Comparison of ENCODE assay signal across 1 cellular context in genomic region chr20:62029951-62030350, GRCh38.
A peak's percentile ranks its signal among the peaks of the same experiment; 100 is the strongest.
TF ChIP-seq lines count a peak whose summit lies in the region.

No MANE protein-coding gene starts in this region.

TF ChIP-seq in HepG2, 621 proteins besides CTCF, POLR2A, EP300 and RAD21:
- TF ChIP-seq GLI4 (CRISPR knock-in tag; IDR thresholded peaks at IDR 0.05; ENCODE audit: borderline replicate concordance), result no peak
- peak; percentile 33 for TF ChIP-seq AGO2 (optimal IDR thresholded peaks at IDR 0.05; ENCODE audit: low read depth, low read length)
- peak; percentile 8; the same call in 1 of the 2 replicates for TF ChIP-seq GABPB1 (CRISPR knock-in tag; IDR thresholded peaks at IDR 0.05)
- TF ChIP-seq, protein P1, sequence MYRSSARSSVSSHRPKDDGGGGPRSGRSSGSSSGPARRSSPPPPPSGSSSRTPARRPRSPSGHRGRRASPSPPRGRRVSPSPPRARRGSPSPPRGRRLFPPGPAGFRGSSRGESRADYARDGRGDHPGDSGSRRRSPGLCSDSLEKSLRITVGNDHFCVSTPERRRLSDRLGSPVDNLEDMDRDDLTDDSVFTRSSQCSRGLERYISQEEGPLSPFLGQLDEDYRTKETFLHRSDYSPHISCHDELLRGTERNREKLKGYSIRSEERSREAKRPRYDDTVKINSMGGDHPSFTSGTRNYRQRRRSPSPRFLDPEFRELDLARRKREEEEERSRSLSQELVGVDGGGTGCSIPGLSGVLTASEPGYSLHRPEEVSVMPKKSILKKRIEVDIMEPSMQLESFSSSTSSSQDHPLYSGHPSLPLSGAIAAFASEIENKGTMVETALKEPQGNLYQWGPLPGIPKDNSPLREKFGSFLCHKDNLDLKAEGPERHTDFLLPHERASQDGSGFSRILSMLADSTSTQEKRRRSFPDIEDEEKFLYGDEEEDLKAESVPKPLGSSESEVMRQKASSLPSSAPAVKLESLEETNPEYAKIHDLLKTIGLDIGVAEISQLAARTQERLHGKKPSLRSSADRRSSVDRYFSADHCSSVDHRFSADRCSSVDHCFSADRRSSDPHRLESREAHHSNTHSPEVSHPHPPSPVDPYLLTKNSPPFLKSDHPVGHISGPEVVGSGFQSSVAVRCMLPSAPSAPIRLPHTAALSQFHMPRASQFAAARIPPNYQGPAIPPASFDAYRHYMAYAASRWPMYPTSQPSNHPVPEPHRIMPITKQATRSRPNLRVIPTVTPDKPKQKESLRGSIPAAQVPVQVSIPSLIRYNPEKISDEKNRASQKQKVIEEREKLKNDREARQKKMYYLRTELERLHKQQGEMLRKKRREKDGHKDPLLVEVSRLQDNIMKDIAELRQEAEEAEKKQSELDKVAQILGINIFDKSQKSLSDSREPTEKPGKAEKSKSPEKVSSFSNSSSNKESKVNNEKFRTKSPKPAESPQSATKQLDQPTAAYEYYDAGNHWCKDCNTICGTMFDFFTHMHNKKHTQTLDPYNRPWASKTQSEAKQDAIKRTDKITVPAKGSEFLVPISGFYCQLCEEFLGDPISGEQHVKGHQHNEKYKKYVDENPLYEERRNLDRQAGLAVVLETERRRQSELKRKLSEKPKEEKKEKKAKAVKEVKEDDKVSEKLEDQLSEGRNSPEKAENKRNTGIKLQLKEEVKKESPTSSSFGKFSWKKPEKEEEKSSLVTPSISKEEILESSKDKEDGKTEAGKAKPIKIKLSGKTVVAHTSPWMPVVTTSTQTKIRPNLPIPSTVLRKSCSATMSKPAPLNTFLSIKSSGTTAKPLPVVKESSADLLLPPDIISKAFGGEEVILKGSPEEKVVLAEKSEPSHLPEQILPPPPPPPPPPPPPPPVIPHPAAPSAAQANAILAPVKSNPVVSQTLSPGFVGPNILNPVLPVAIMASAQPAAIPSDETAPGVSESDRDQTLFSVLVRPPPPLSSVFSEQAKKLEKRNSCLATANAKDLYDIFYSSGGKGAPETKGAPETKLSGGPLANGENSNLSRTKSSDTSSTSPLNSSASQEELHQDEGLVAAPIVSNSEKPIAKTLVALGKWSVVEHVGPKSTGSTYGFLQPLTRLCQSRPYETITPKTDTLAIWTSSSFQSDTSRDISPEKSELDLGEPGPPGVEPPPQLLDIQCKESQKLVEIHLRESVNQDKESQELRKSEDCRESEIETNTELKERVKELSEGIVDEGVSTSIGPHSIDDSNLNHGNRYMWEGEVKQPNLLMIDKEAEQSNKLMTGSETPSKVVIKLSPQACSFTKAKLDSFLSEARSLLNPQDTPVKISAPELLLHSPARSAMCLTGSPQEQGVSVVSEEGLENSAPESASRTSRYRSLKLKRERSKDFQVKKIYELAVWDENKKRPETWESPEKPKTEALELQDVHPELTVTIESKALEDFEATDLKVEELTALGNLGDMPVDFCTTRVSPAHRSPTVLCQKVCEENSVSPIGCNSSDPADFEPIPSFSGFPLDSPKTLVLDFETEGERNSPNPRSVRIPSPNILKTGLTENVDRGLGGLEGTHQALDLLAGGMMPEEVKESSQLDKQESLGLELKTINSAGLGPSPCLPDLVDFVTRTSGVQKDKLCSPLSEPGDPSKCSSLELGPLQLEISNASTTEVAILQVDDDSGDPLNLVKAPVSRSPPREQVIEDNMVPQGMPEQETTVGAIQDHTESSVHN (CRISPR knock-in tag; IDR thresholded peaks at IDR 0.05), result 0 out of 2 replicates have a peak, but pooled peaks have one; percentile 3
- TF ChIP-seq SNRNP70 (IDR thresholded peaks at IDR 0.05; ENCODE audit: low read depth, low read length), result no peak
- TF ChIP-seq TOPORS (CRISPR knock-in tag; IDR thresholded peaks at IDR 0.05), result peak; percentile 65; the same call in 1 of the 2 replicates
- TF ChIP-seq RBM22 (optimal IDR thresholded peaks at IDR 0.05; ENCODE audit: low read length), result peak; percentile 39
- 0 out of 2 replicates have a peak, but pooled peaks have one; percentile 22 for TF ChIP-seq ZNF850 (CRISPR knock-in tag; conservative IDR thresholded peaks at IDR 0.05)
- TF ChIP-seq, protein P2, sequence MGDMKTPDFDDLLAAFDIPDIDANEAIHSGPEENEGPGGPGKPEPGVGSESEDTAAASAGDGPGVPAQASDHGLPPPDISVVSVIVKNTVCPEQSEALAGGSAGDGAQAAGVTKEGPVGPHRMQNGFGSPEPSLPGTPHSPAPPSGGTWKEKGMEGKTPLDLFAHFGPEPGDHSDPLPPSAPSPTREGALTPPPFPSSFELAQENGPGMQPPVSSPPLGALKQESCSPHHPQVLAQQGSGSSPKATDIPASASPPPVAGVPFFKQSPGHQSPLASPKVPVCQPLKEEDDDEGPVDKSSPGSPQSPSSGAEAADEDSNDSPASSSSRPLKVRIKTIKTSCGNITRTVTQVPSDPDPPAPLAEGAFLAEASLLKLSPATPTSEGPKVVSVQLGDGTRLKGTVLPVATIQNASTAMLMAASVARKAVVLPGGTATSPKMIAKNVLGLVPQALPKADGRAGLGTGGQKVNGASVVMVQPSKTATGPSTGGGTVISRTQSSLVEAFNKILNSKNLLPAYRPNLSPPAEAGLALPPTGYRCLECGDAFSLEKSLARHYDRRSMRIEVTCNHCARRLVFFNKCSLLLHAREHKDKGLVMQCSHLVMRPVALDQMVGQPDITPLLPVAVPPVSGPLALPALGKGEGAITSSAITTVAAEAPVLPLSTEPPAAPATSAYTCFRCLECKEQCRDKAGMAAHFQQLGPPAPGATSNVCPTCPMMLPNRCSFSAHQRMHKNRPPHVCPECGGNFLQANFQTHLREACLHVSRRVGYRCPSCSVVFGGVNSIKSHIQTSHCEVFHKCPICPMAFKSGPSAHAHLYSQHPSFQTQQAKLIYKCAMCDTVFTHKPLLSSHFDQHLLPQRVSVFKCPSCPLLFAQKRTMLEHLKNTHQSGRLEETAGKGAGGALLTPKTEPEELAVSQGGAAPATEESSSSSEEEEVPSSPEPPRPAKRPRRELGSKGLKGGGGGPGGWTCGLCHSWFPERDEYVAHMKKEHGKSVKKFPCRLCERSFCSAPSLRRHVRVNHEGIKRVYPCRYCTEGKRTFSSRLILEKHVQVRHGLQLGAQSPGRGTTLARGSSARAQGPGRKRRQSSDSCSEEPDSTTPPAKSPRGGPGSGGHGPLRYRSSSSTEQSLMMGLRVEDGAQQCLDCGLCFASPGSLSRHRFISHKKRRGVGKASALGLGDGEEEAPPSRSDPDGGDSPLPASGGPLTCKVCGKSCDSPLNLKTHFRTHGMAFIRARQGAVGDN (CRISPR knock-in tag; IDR thresholded peaks at IDR 0.05), result 0 out of 2 replicates have a peak, but pooled peaks have one; percentile 7
TF ChIP-seq in HepG2: peak in this region for 7.
